ENCODE assay signal across 8 cellular contexts in genomic region chr1:227733751-227734545, GRCh38. TPM values are rescaled to one million over a fixed set of nuclear protein-coding genes. Genes with fewer than 3 reads are reported as not detected.
DNase-seq lines count a peak whose midpoint lies in the region; ATAC-seq, FAIRE-seq and TF ChIP-seq lines count a peak whose summit lies in the region.

No MANE protein-coding gene starts in this region.

- CTCF ChIA-PET in K562 (lab: Yijun Ruan, JAX; ENCODE audit: low intra/inter-chr PET ratio), result no interaction called here

- TF ChIP-seq POLR2A in K562 (conservative IDR thresholded peaks at IDR 0.05) (no peak), right lobe of liver (IDR thresholded peaks at IDR 0.05) (no peak)

- peak overlapping the region; percentile 88 to 91 for H3K9ac ChIP-seq in K562 (ENCODE audit: insufficient read depth in 1 of 2, low read depth in 2 of 2, low read length in 2 of 2)

- no peak for TF ChIP-seq CTCF in K562 (IDR thresholded peaks at IDR 0.05 in 2 of 3, conservative IDR thresholded peaks at IDR 0.05 in 1 of 3; ENCODE audit: insufficient read depth in 2 of 3, low read depth in 1 of 3, low read length in 3 of 3)
- no peak for TF ChIP-seq CTCF in right lobe of liver (IDR thresholded peaks at IDR 0.05)
- no peak for TF ChIP-seq CTCF in type B pancreatic cell (conservative IDR thresholded peaks at IDR 0.05)

- WGBS in K562 (ENCODE audit: insufficient coverage, low coverage, missing lambda C conversion rate), result 66% methylated on average over 22 of the region's 24 CpGs
- WGBS in right lobe of liver (ENCODE audit: insufficient coverage, low coverage, low lambda C conversion rate, missing lambda C conversion rate), result 49% methylated on average over 15 of the region's 24 CpGs

- H3K4me3 Mint-ChIP-seq in activated T-cell treated with anti-CD3 and anti-CD28 coated beads, Interleukin-2, amount 50 U/mL, for 72 hours, result peak overlapping the region; percentile 93 to 98
- peak overlapping the region; percentile 94 for H3K4me3 Mint-ChIP-seq in type B pancreatic cell

- no peak for FAIRE-seq in K562 (lab: Jason Lieb, UNC)

- H3K4me1 ChIP-seq in K562 (replicated peaks in 1 of 2; ENCODE audit: control insufficient read depth in 2 of 2, insufficient read depth in 2 of 2, low read length in 2 of 2), result peaks cover 9 to 70% of the 10 kb centered on the region in 2 experiments; a peak in 4 of 5 replicates
- H3K4me1 ChIP-seq in right lobe of liver, result peaks cover 0 to 40% (median 18%) of the 10 kb centered on the region in 4 donors

- no peaks in the 10 kb centered on the region for H3K27me3 Mint-ChIP-seq in activated T-cell treated with anti-CD3 and anti-CD28 coated beads, Interleukin-2, amount 50 U/mL, for 72 hours (ENCODE audit: low read depth)
- no peaks in the 10 kb centered on the region for H3K27me3 Mint-ChIP-seq in type B pancreatic cell

- TF ChIP-seq EP300 in K562 (IDR thresholded peaks at IDR 0.05; ENCODE audit: low read length), result no peak

- peaks cover 48% of the 10 kb centered on the region for H3K4me1 Mint-ChIP-seq in activated T-cell treated with anti-CD3 and anti-CD28 coated beads, Interleukin-2, amount 50 U/mL, for 72 hours (ENCODE audit: low read depth)
- H3K4me1 Mint-ChIP-seq in type B pancreatic cell (ENCODE audit: unreplicated experiment), result peaks cover 24% of the 10 kb centered on the region

- peaks cover 58% of the 10 kb centered on the region for H3K79me2 ChIP-seq in K562 (ENCODE audit: control insufficient read depth, insufficient read depth, low read length)

- no peak for DNase-seq in activated T-cell treated with anti-CD3 and anti-CD28 coated beads, Interleukin-2, amount 50 U/mL, for 72 hours
- DNase-seq in activated T-cell treated with anti-CD3 and anti-CD28 coated beads for 4 hours, result no peak
- DNase-seq in K562 (ENCODE audit: extremely low read depth in 1 of 4, low spot score in 3 of 4), result no peak
- DNase-seq in right lobe of liver, result peak in 1 of 3 donors; percentile 46
- DNase-seq in type B pancreatic cell (ENCODE audit: extremely low spot score, unreplicated experiment), result no peak
- no peak for DNase-seq in NCI-H128 (lab: John Stamatoyannopoulos, UW; ENCODE audit: unreplicated experiment)

- H4K20me1 ChIP-seq in K562 (replicated peaks; ENCODE audit: control insufficient read depth, insufficient read depth, low read length), result peaks cover 17% of the 10 kb centered on the region

- POLR2A ChIA-PET in K562 (lab: Yijun Ruan, JAX), result interaction anchor here (0.6 kb wide), 1 partner anchor 242 kb away, joined by 3 read pairs; no protein-coding TSS in a partner anchor

- H3K27me3 ChIP-seq in K562 (ENCODE audit: control insufficient read depth in 2 of 2, insufficient read depth in 2 of 2, low read length in 2 of 2) (no peaks in the 10 kb centered on the region), right lobe of liver (no peaks in the 10 kb centered on the region)

- H3K9me1 ChIP-seq in K562 (ENCODE audit: control insufficient read depth, insufficient read depth, low read length), result no peaks in the 10 kb centered on the region

- peak overlapping the region; percentile 100 for H3K4me2 ChIP-seq in K562 (ENCODE audit: insufficient read depth, low read length)

- no peak for ATAC-seq in activated T-cell treated with anti-CD3 and anti-CD28 coated beads, Interleukin-2, amount 50 U/mL, for 72 hours (replicated peaks in 1 of 2)
- ATAC-seq in K562 (no peak), right lobe of liver (no peak), HG03565 (IDR thresholded peaks at IDR 0.05; ENCODE audit: unreplicated experiment) (no peak), GM21825 (IDR thresholded peaks at IDR 0.05; ENCODE audit: unreplicated experiment) (no peak)

- peak overlapping the region; percentile 81; the same call in 2 of the 3 replicates for H3K27ac ChIP-seq in K562 (ENCODE audit: extremely low read depth, low read depth, low read length)
- peak overlapping the region in 1 of 3 donors; percentile 73 for H3K27ac ChIP-seq in right lobe of liver

- TSS peak; percentile 61 for BruUV-seq in K562 (replicated peaks; lab: Mats Ljungman, UMichigan)

- H3K36me3 ChIP-seq in K562 (ENCODE audit: control insufficient read depth, insufficient read depth, low read length) (peaks cover 35% of the 10 kb centered on the region; the same call in 2 of the 3 replicates), right lobe of liver (peaks cover 0 to 13% (median 3%) of the 10 kb centered on the region in 4 donors)

- H3K9me3 ChIP-seq in K562 (replicated peaks; ENCODE audit: control insufficient read depth, insufficient read depth, low read depth, low read length), result no peaks in the 10 kb centered on the region
- H3K9me3 ChIP-seq in right lobe of liver, result no peaks in the 10 kb centered on the region

- H2AFZ ChIP-seq in K562 (ENCODE audit: low read depth, low read length), result peak overlapping the region; percentile 97; the same call in 1 of the 2 replicates

- in situ Hi-C loops in K562 (cut with MboI), result no loop called here

- H3K4me3 ChIP-seq in K562, result peak overlapping the region; percentile 100
- peak overlapping the region; percentile 76 to 98 (median 96) for H3K4me3 ChIP-seq in right lobe of liver

- TF ChIP-seq RAD21 in K562 (CRISPR knock-in tag; conservative IDR thresholded peaks at IDR 0.05 in 1 of 2, IDR thresholded peaks at IDR 0.05 in 1 of 2), result no peak

- H3K27ac Mint-ChIP-seq in activated T-cell treated with anti-CD3 and anti-CD28 coated beads, Interleukin-2, amount 50 U/mL, for 72 hours, result peak overlapping the region; percentile 84
- H3K27ac Mint-ChIP-seq in type B pancreatic cell, result peak overlapping the region; percentile 67

- intact Hi-C loops in K562 (cut with micrococcal nuclease), result no loop called here
- intact Hi-C loops in right lobe of liver (cut with DNase I), result no loop called here

- no peaks in the 10 kb centered on the region for H3K9me3 Mint-ChIP-seq in activated T-cell treated with anti-CD3 and anti-CD28 coated beads, Interleukin-2, amount 50 U/mL, for 72 hours
- no peaks in the 10 kb centered on the region for H3K9me3 Mint-ChIP-seq in type B pancreatic cell

- H3K36me3 Mint-ChIP-seq in activated T-cell treated with anti-CD3 and anti-CD28 coated beads, Interleukin-2, amount 50 U/mL, for 72 hours (ENCODE audit: insufficient read depth in 2 of 2), result peaks cover 0 to 1% of the 10 kb centered on the region in 2 donors
- peaks cover 3% of the 10 kb centered on the region for H3K36me3 Mint-ChIP-seq in type B pancreatic cell

TF ChIP-seq in K562, 482 proteins besides CTCF, POLR2A, EP300 and RAD21 (continues in another document):
- peak in 1 of 2 experiments; percentile 18; a peak in 1 of 4 replicates for TF ChIP-seq FOXA3 (CRISPR knock-in tag; conservative IDR thresholded peaks at IDR 0.05 in 1 of 2, IDR thresholded peaks at IDR 0.05 in 1 of 2)
- 0 out of 2 replicates have a peak, but pooled peaks have one; percentile 18 for TF ChIP-seq RBFOX2 (IDR thresholded peaks at IDR 0.05; ENCODE audit: low read depth, low read length)
- TF ChIP-seq PRPF4 (IDR thresholded peaks at IDR 0.05; ENCODE audit: insufficient read depth, low read depth, low read length, poor library complexity, severe bottlenecking), result no peak
- no peak for TF ChIP-seq SMARCB1 (IDR thresholded peaks at IDR 0.05; ENCODE audit: insufficient read length, low read depth)

RNA-seq across cellular contexts. Expression of gene JMJD4, which starts 1.2 kb away (rescaled TPM):
- total RNA-seq in activated T-cell treated with anti-CD3 and anti-CD28 coated beads, Interleukin-2, amount 50 U/mL, for 72 hours, result 10 to 100 TPM in 1 of 2 donors, 1 to 10 TPM in 1; 8.7 to 11.1 TPM
- 49.8 and 198 TPM in 2 replicates for total RNA-seq in K562 (2011; cell fraction: chromatin; rRNA removed; ENCODE audit: low replicate concordance)
- total RNA-seq in K562 (2011; cell fraction: nucleolus; rRNA removed), result 191 and 200 TPM in 2 replicates
- 67.6 and 91.5 TPM in 2 replicates for total RNA-seq in K562 (2011; cell fraction: nucleoplasm; rRNA removed)
- total RNA-seq in K562 (2014; rRNA removed) (39.6 and 52.8 TPM in 2 replicates), K562 (2014; rRNA removed; fragmentation: Illumina TruSeq; extraction: Trizol) (19.5 and 20.3 TPM in 2 replicates), K562 (2015; rRNA removed; fragmentation: Illumina TruSeq; extraction: Trizol) (30.3 and 33.9 TPM in 2 replicates), K562 (2021) (41.7 and 42.6 TPM in 2 replicates), right lobe of liver (10 to 100 TPM in 2 of 6 experiments, 1 to 10 TPM in 4; 7.2 to 17.7 (median 9.5) TPM), type B pancreatic cell (ENCODE audit: low replicate concordance) (23.5 and 25.4 TPM in 2 replicates)
- polyA plus RNA-seq in K562 (2011; rRNA removed) (23.4 and 29.2 TPM in 2 replicates), K562 (2014; fragmentation: Illumina TruSeq; extraction: Trizol) (22.0 and 26.6 TPM in 2 replicates), K562 (2014; fragmentation: Nextera tagmentation; extraction: Ambion mirVana) (1 to 10 TPM; 1.4 to 3.0 TPM), K562 (2014; rRNA removed) (31.7 and 34.7 TPM in 2 replicates)
- 30.5 and 75.3 TPM in 2 replicates for polyA plus RNA-seq in K562 (2011; cell fraction: cytosol; rRNA removed)
- polyA plus RNA-seq in K562 (2011; cell fraction: nucleus; rRNA removed), result 80.7 and 138 TPM in 2 replicates
- 22.6 and 23.5 TPM in 2 replicates for polyA plus RNA-seq in K562 (2012)
- polyA minus RNA-seq in K562 (2011; rRNA and poly(A)+ RNA removed), result 26.8 and 39.5 TPM in 2 replicates
- 16.2 and 28.8 TPM in 2 replicates for polyA minus RNA-seq in K562 (2011; cell fraction: cytosol; rRNA and poly(A)+ RNA removed)
- polyA minus RNA-seq in K562 (2011; cell fraction: nucleus; rRNA and poly(A)+ RNA removed), result 148 and 159 TPM in 2 replicates

RNA-seq across cellular contexts. Expression of gene SNAP47, which starts 1.3 kb away (rescaled TPM):
- total RNA-seq in activated T-cell treated with anti-CD3 and anti-CD28 coated beads, Interleukin-2, amount 50 U/mL, for 72 hours, result 10 to 100 TPM; 34.0 to 35.3 TPM
- total RNA-seq in K562 (2011; cell fraction: chromatin; rRNA removed; ENCODE audit: low replicate concordance), result 76.1 and 128 TPM in 2 replicates
- total RNA-seq in K562 (2011; cell fraction: nucleolus; rRNA removed), result 57.5 and 65.0 TPM in 2 replicates
- 47.6 and 53.5 TPM in 2 replicates for total RNA-seq in K562 (2011; cell fraction: nucleoplasm; rRNA removed)
- total RNA-seq in K562 (2014; rRNA removed) (40.9 and 49.6 TPM in 2 replicates), K562 (2014; rRNA removed; fragmentation: Illumina TruSeq; extraction: Trizol) (30.7 and 32.7 TPM in 2 replicates), K562 (2015; rRNA removed; fragmentation: Illumina TruSeq; extraction: Trizol) (32.5 and 33.2 TPM in 2 replicates), K562 (2021) (37.3 and 41.3 TPM in 2 replicates), right lobe of liver (10 to 100 TPM; 15.2 to 32.5 (median 24.8) TPM), type B pancreatic cell (ENCODE audit: low replicate concordance) (32.4 and 46.2 TPM in 2 replicates)
- polyA plus RNA-seq in K562 (2011; rRNA removed) (32.1 and 36.8 TPM in 2 replicates), K562 (2014; fragmentation: Illumina TruSeq; extraction: Trizol) (32.6 and 36.8 TPM in 2 replicates), K562 (2014; fragmentation: Nextera tagmentation; extraction: Ambion mirVana) (1 to 10 TPM; 2.5 to 4.4 TPM), K562 (2014; rRNA removed) (24.9 and 33.0 TPM in 2 replicates)
- polyA plus RNA-seq in K562 (2011; cell fraction: cytosol; rRNA removed), result 38.5 and 42.9 TPM in 2 replicates
- polyA plus RNA-seq in K562 (2011; cell fraction: nucleus; rRNA removed), result 32.8 and 52.6 TPM in 2 replicates
- polyA plus RNA-seq in K562 (2012), result 28.7 and 32.4 TPM in 2 replicates
- polyA minus RNA-seq in K562 (2011; rRNA and poly(A)+ RNA removed), result 33.3 and 35.8 TPM in 2 replicates
- polyA minus RNA-seq in K562 (2011; cell fraction: cytosol; rRNA and poly(A)+ RNA removed), result 21.2 TPM in 2 replicates
- 38.6 and 53.3 TPM in 2 replicates for polyA minus RNA-seq in K562 (2011; cell fraction: nucleus; rRNA and poly(A)+ RNA removed)
